ENCODE assay signal across 8 cellular contexts in genomic region chr3:146543461-146544012, GRCh38. TPM values are rescaled to one million over a fixed set of nuclear protein-coding genes. Genes with fewer than 3 reads are reported as not detected.
DNase-seq lines count a peak whose midpoint lies in the region; ATAC-seq and TF ChIP-seq lines count a peak whose summit lies in the region.

No MANE protein-coding gene starts in this region.

- POLR2A ChIA-PET in activated CD4-positive, alpha-beta memory T cell treated with anti-CD3 and anti-CD28 coated beads for 36 hours (lab: Charles Lee): no interaction called here

- peaks cover 26% of the 10 kb centered on the region for H3K4me1 ChIP-seq in CD4-positive, CD25-positive, alpha-beta regulatory T cell (ENCODE audit: control insufficient read depth, insufficient read depth, low read length, poor library complexity, severe bottlenecking)
- peaks cover 5% of the 10 kb centered on the region for H3K4me1 ChIP-seq in psoas muscle

- intact Hi-C loops in activated CD4-positive, alpha-beta memory T cell treated with anti-CD3 and anti-CD28 coated beads for 36 hours (cut with micrococcal nuclease): loop anchor here (1.0 to 5.0 kb wide), 4 partner anchors 41 to 381 kb away; partner anchors contain the start of genes PLOD2 and PLSCR2
- intact Hi-C loops in Right ventricle myocardium superior (cut with DNase I): no loop called here
- intact Hi-C loops in psoas muscle (cut with DNase I): no loop called here

- H3K4me1 Mint-ChIP-seq in CD4-positive, CD25-positive, alpha-beta regulatory T cell: peaks cover 21 to 68% (median 49%) of the 10 kb centered on the region in 4 donors
- H3K4me1 Mint-ChIP-seq in activated CD4-positive, alpha-beta memory T cell treated with anti-CD3 and anti-CD28 coated beads for 36 hours (ENCODE audit: low read depth): peaks cover 59% of the 10 kb centered on the region

- peak in 1 of 3 donors; percentile 20 for DNase-seq in CD4-positive, CD25-positive, alpha-beta regulatory T cell
- no peak for DNase-seq in activated CD4-positive, alpha-beta memory T cell treated with anti-CD3 and anti-CD28 coated beads for 36 hours
- no peak for DNase-seq in Right ventricle myocardium superior
- no peak for DNase-seq in psoas muscle
- no peak for DNase-seq in mucosa of gallbladder (ENCODE audit: low spot score)
- no peak for DNase-seq in activated CD4-positive, alpha-beta T cell treated with anti-CD3 and anti-CD28 coated beads, Interleukin-2, amount 50 U/mL, for 1 hour

- TF ChIP-seq CTCF in psoas muscle (IDR thresholded peaks at IDR 0.05): no peak

- WGBS in psoas muscle, 3 donors: 14 to 20% (median 15%) methylated on average over 10 of the region's 10 CpGs

- peak; percentile 7 to 10 for ATAC-seq in CD4-positive, CD25-positive, alpha-beta regulatory T cell (ENCODE audit: low read depth in 2 of 2)
- ATAC-seq in GM19397 (IDR thresholded peaks at IDR 0.05; ENCODE audit: unreplicated experiment): peak; percentile 4
- ATAC-seq in HG03521 (IDR thresholded peaks at IDR 0.05; ENCODE audit: unreplicated experiment): peak; percentile 13
- ATAC-seq in Right ventricle myocardium superior (ENCODE audit: poor library complexity): peak; percentile 41
- ATAC-seq in psoas muscle: peak; percentile 8 to 28 (median 20)

- H3K36me3 ChIP-seq in CD4-positive, CD25-positive, alpha-beta regulatory T cell (ENCODE audit: control insufficient read depth, insufficient read depth, low read length): no peaks in the 10 kb centered on the region
- no peaks in the 10 kb centered on the region for H3K36me3 ChIP-seq in psoas muscle (ENCODE audit: insufficient read depth in 1 of 2, low read depth in 1 of 2)

- peaks cover 2% of the 10 kb centered on the region for H3K27me3 ChIP-seq in CD4-positive, CD25-positive, alpha-beta regulatory T cell (ENCODE audit: control insufficient read depth, insufficient read depth, low read length)
- H3K27me3 ChIP-seq in psoas muscle (ENCODE audit: insufficient read depth in 3 of 3, low read length in 2 of 3): peaks cover 0 to 6% (median 0%) of the 10 kb centered on the region in 3 donors

- H3K27me3 Mint-ChIP-seq in CD4-positive, CD25-positive, alpha-beta regulatory T cell: peaks cover 4% of the 10 kb centered on the region
- no peaks in the 10 kb centered on the region for H3K27me3 Mint-ChIP-seq in activated CD4-positive, alpha-beta memory T cell treated with anti-CD3 and anti-CD28 coated beads for 36 hours

- H3K27ac ChIP-seq in CD4-positive, CD25-positive, alpha-beta regulatory T cell (ENCODE audit: insufficient read depth, low read length, poor library complexity, severe bottlenecking): no peak overlapping the region
- H3K27ac ChIP-seq in psoas muscle: peak overlapping the region; percentile 78

- H3K4me3 ChIP-seq in CD4-positive, CD25-positive, alpha-beta regulatory T cell (ENCODE audit: low read depth, low read length): peak overlapping the region; percentile 78
- H3K4me3 ChIP-seq in psoas muscle: peak overlapping the region; percentile 74

- H3K9me3 Mint-ChIP-seq in CD4-positive, CD25-positive, alpha-beta regulatory T cell: no peaks in the 10 kb centered on the region
- no peaks in the 10 kb centered on the region for H3K9me3 Mint-ChIP-seq in activated CD4-positive, alpha-beta memory T cell treated with anti-CD3 and anti-CD28 coated beads for 36 hours

- H3K36me3 Mint-ChIP-seq in CD4-positive, CD25-positive, alpha-beta regulatory T cell: peaks cover 4% of the 10 kb centered on the region
- peaks cover 9% of the 10 kb centered on the region for H3K36me3 Mint-ChIP-seq in activated CD4-positive, alpha-beta memory T cell treated with anti-CD3 and anti-CD28 coated beads for 36 hours

- peak overlapping the region; percentile 86 to 95 (median 91) for H3K4me3 Mint-ChIP-seq in CD4-positive, CD25-positive, alpha-beta regulatory T cell
- H3K4me3 Mint-ChIP-seq in activated CD4-positive, alpha-beta memory T cell treated with anti-CD3 and anti-CD28 coated beads for 36 hours: peak overlapping the region; percentile 86

- H3K27ac Mint-ChIP-seq in CD4-positive, CD25-positive, alpha-beta regulatory T cell: peak overlapping the region; percentile 64 to 90 (median 89)
- peak overlapping the region; percentile 88 for H3K27ac Mint-ChIP-seq in activated CD4-positive, alpha-beta memory T cell treated with anti-CD3 and anti-CD28 coated beads for 36 hours

- CTCF ChIA-PET in activated CD4-positive, alpha-beta memory T cell treated with anti-CD3 and anti-CD28 coated beads for 36 hours (lab: Charles Lee): interaction anchor here (1.0 kb wide), 1 partner anchor 25 kb away, joined by 3 read pairs; no protein-coding TSS in a partner anchor

- no peaks in the 10 kb centered on the region for H3K9me3 ChIP-seq in CD4-positive, CD25-positive, alpha-beta regulatory T cell (ENCODE audit: control insufficient read depth in 2 of 2, low read length in 2 of 2)
- no peaks in the 10 kb centered on the region for H3K9me3 ChIP-seq in psoas muscle

RNA-seq across cellular contexts. Expression of gene PLSCR1, which starts 0.9 kb away (rescaled TPM):
- 7.2 TPM for total RNA-seq in CD4-positive, CD25-positive, alpha-beta regulatory T cell
- polyA plus RNA-seq in CD4-positive, CD25-positive, alpha-beta regulatory T cell: 10 to 100 TPM; 14.4 to 20.7 (median 17.6) TPM
- total RNA-seq in activated CD4-positive, alpha-beta memory T cell treated with anti-CD3 and anti-CD28 coated beads for 36 hours: 10 to 100 TPM; 65.8 to 69.0 TPM
- total RNA-seq in Right ventricle myocardium superior: 26.0 TPM
- total RNA-seq in psoas muscle: 10 to 100 TPM; 11.1 to 31.0 (median 21.0) TPM
- polyA plus RNA-seq in psoas muscle: 10 to 100 TPM in 1 of 3 donors, 1 to 10 TPM in 2; 7.1 to 13.1 (median 8.0) TPM
- total RNA-seq in mucosa of gallbladder: 70.3 TPM
